12 cellular contexts compared by ENCODE assay signal in the genomic region with DNA sequence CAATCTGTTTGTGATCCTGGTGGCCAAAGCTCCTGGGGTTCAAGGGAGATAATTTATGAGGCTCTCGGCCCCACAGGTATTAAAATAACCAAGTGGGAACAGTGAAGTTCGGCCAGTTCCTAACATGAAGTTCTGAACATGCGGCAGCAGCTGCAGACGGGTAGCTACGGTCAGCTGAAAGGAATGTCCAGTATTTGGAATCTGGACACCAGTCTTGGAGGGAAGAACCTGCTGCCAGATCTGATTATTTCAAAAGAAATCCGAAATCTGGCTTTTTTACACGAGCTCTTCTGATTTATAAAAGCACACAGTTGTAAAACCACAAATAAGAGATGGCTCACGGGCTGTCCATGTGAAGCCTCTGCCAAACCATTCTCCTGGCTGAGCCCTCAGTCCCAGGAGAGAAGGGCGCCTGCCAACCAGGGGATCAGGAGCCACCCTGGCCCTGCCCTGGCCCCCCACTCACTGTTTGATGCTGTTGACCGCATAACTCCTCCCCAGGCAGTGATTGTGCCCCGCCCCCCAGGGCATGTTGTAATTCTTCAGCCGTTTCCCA. TPM values are rescaled to one million over a fixed set of nuclear protein-coding genes. Genes with fewer than 3 reads are reported as not detected.
DNase-seq lines count a peak whose midpoint lies in the region; ATAC-seq lines count a peak whose summit lies in the region.
"Had no signal": no experiment of that assay in that cellular context is flagged by ENCODE, and none has a peak within 500 bp of the region (broad histone marks: within the 10 kb centered on the region; RNA-seq: fewer than 3 reads in every experiment).

No MANE protein-coding gene starts in this region.

- DNase-seq in Right ventricle myocardium inferior (ENCODE audit: missing footprints) (peak; percentile 70), cardiac septum (ENCODE audit: low spot score) (no peak), NCI-H1436 (lab: John Stamatoyannopoulos, UW) (no peak), superior temporal gyrus (ENCODE audit: extremely low spot score) (no peak), NOMO-1 treated with DMSO at 0.1 percent for 48 hours (lab: John Stamatoyannopoulos, UW; ENCODE audit: unreplicated experiment) (no peak), NCI-H146 (lab: John Stamatoyannopoulos, UW) (no peak)
- DNase-seq: stimulated activated CD4-positive, alpha-beta T cell treated with anti-CD3 and anti-CD28 coated beads, Interleukin-12 subunit alpha, Interleukin-12 subunit beta, amount 100 ng/mL, for 4 hours; stimulated activated naive CD8-positive, alpha-beta T cell treated with anti-CD3 and anti-CD28 coated beads, Interleukin-15, amount 100 ng/mL, for 72 hours had no signal

- H3K9me3 ChIP-seq in esophagus (ENCODE audit: control insufficient read depth in 2 of 2, insufficient read depth in 1 of 2, low read depth in 1 of 2, low read length in 1 of 2), result no peaks in the 10 kb centered on the region
- H3K9me3 ChIP-seq in muscle layer of duodenum (ENCODE audit: control insufficient read depth in 1 of 2, low read length in 2 of 2), result no peaks in the 10 kb centered on the region

- no peaks in the 10 kb centered on the region for H3K27me3 ChIP-seq in esophagus (ENCODE audit: control insufficient read depth in 1 of 2, insufficient read depth in 2 of 2, low read length in 2 of 2)
- H3K27me3 ChIP-seq in muscle layer of duodenum (ENCODE audit: low read depth, low read length), result no peaks in the 10 kb centered on the region

- intact Hi-C loops in Right ventricle myocardium inferior (cut with DNase I) (no loop called here), cardiac septum (cut with DNase I) (loop anchor here (5.0 kb wide), 1 partner anchor 178 kb away; no protein-coding TSS in a partner anchor)

- H3K36me3 ChIP-seq in esophagus (ENCODE audit: control insufficient read depth in 2 of 2, insufficient read depth in 2 of 2, low read length in 1 of 2) (no peaks in the 10 kb centered on the region), muscle layer of duodenum (ENCODE audit: control insufficient read depth in 1 of 2, insufficient read depth in 2 of 2, low read length in 2 of 2) (peaks cover 0 to 16% of the 10 kb centered on the region in 2 donors)

- H3K27ac ChIP-seq in esophagus (ENCODE audit: low read depth in 2 of 2, low read length in 1 of 2), result peak overlapping the region; percentile 11 to 50
- H3K27ac ChIP-seq in muscle layer of duodenum (ENCODE audit: low read length), result peak overlapping the region; percentile 32

- ATAC-seq in Right ventricle myocardium inferior, result peak; percentile 78
- ATAC-seq: stimulated activated naive CD8-positive, alpha-beta T cell treated with anti-CD3 and anti-CD28 coated beads, Interleukin-15, amount 100 ng/mL, for 72 hours had no signal

- H3K4me3 ChIP-seq in esophagus (ENCODE audit: low read depth in 1 of 2, low read length in 2 of 2) (no peak overlapping the region), muscle layer of duodenum (ENCODE audit: low read depth in 1 of 2, low read length in 2 of 2) (no peak overlapping the region)

- H3K4me1 ChIP-seq in esophagus (ENCODE audit: control insufficient read depth in 2 of 2, insufficient read depth in 2 of 2, low read length in 1 of 2) (peaks cover 0 to 5% of the 10 kb centered on the region in 2 donors), muscle layer of duodenum (ENCODE audit: control insufficient read depth in 1 of 2, insufficient read depth in 2 of 2, low read length in 2 of 2) (peaks cover 0 to 19% of the 10 kb centered on the region in 2 donors)

- WGBS in esophagus, 2 donors, result 45 to 55% methylated on average over 12 of the region's 12 CpGs

RNA-seq across cellular contexts. Expression of a gene that starts 28.2 kb away (rescaled TPM):
- total RNA-seq in Right ventricle myocardium inferior, result 0.81 TPM
- 0.38 TPM for total RNA-seq in cardiac septum
- polyA plus RNA-seq in esophagus, result under 1 TPM; 0.33 to 0.49 TPM
- total RNA-seq: A673 had no signal
- polyA plus RNA-seq: keratinocyte had no signal

RNA-seq across cellular contexts. Expression of a gene that starts 57.3 kb away (rescaled TPM):
- total RNA-seq in Right ventricle myocardium inferior, result 24.2 TPM
- 37.6 TPM for total RNA-seq in cardiac septum
- polyA plus RNA-seq in esophagus, result 1 to 10 TPM; 3.5 to 6.1 TPM
- total RNA-seq: A673 had no signal
- polyA plus RNA-seq: keratinocyte had no signal
